ENCODE assay signal across 1 cellular context in genomic region chr4:139083533-139084424, GRCh38.
A peak's percentile ranks its signal among the peaks of the same experiment; 100 is the strongest.
TF ChIP-seq lines count a peak whose summit lies in the region.

No MANE protein-coding gene starts in this region.

TF ChIP-seq in HepG2, 621 proteins besides CTCF, POLR2A, EP300 and RAD21 (continued from another document and continues in another):
- TF ChIP-seq RNF219 (CRISPR knock-in tag; IDR thresholded peaks at IDR 0.05) (no peak), MAFG (CRISPR knock-in tag; IDR thresholded peaks at IDR 0.05) (no peak), KMT2B (CRISPR knock-in tag; IDR thresholded peaks at IDR 0.05) (no peak; the same call in none of the 2 replicates), ZNF800 (CRISPR knock-in tag; IDR thresholded peaks at IDR 0.05) (no peak), ZNF577 (CRISPR knock-in tag; IDR thresholded peaks at IDR 0.05; ENCODE audit: borderline replicate concordance, low read depth) (no peak), HNRNPH1 (optimal IDR thresholded peaks at IDR 0.05; ENCODE audit: low read depth, low read length) (no peak), TOE1 (CRISPR knock-in tag; IDR thresholded peaks at IDR 0.05) (no peak), KAT2B (IDR thresholded peaks at IDR 0.05; ENCODE audit: borderline replicate concordance, low read depth, low read length) (no peak), MTA1 (CRISPR knock-in tag; IDR thresholded peaks at IDR 0.05; ENCODE audit: borderline replicate concordance) (peak; percentile 69; the same call in 1 of the 2 replicates), ZNF607 (CRISPR knock-in tag; IDR thresholded peaks at IDR 0.05; ENCODE audit: borderline replicate concordance) (no peak), ZFY (CRISPR knock-in tag; IDR thresholded peaks at IDR 0.05) (peak; percentile 45), GMEB1 (CRISPR knock-in tag; IDR thresholded peaks at IDR 0.05; ENCODE audit: borderline replicate concordance) (peak; percentile 94), TERF1 (CRISPR knock-in tag; IDR thresholded peaks at IDR 0.05) (no peak), TFDP1 (CRISPR knock-in tag; IDR thresholded peaks at IDR 0.05; ENCODE audit: borderline replicate concordance) (peak; percentile 71; the same call in 1 of the 2 replicates), MYNN (CRISPR knock-in tag; IDR thresholded peaks at IDR 0.05; ENCODE audit: low read depth) (no peak), SIX1 (CRISPR knock-in tag; IDR thresholded peaks at IDR 0.05; ENCODE audit: borderline replicate concordance) (no peak), PHF21A (CRISPR knock-in tag; IDR thresholded peaks at IDR 0.05) (peak; percentile 46; the same call in 1 of the 2 replicates), ZSCAN29 (CRISPR knock-in tag; conservative IDR thresholded peaks at IDR 0.05) (peak; percentile 70; the same call in 1 of the 2 replicates), ELF3 (CRISPR knock-in tag; IDR thresholded peaks at IDR 0.05) (peak; percentile 37; the same call in 1 of the 2 replicates), NFRKB (IDR thresholded peaks at IDR 0.05) (no peak), ZNF672 (CRISPR knock-in tag; IDR thresholded peaks at IDR 0.05) (0 out of 2 replicates have a peak, but pooled peaks have one; percentile 46), ZBTB10 (CRISPR knock-in tag; IDR thresholded peaks at IDR 0.05; ENCODE audit: borderline replicate concordance) (peak; percentile 33; the same call in 1 of the 2 replicates), SP4 (CRISPR knock-in tag; IDR thresholded peaks at IDR 0.05) (no peak; the same call in none of the 2 replicates), ZNF446 (CRISPR knock-in tag; IDR thresholded peaks at IDR 0.05) (0 out of 2 replicates have a peak, but pooled peaks have one; percentile 14), HNF1A (IDR thresholded peaks at IDR 0.05; ENCODE audit: low read depth) (no peak; the same call in 1 of the 2 replicates), HNF1A (CRISPR knock-in tag; IDR thresholded peaks at IDR 0.05; ENCODE audit: borderline replicate concordance) (peak; percentile 65; the same call in 1 of the 2 replicates), ZNF280B (CRISPR knock-in tag; IDR thresholded peaks at IDR 0.05; ENCODE audit: borderline replicate concordance) (peak; percentile 16; the same call in 1 of the 2 replicates), ZNF530 (CRISPR knock-in tag; IDR thresholded peaks at IDR 0.05; ENCODE audit: low read depth) (no peak), ZSCAN22 (CRISPR knock-in tag; IDR thresholded peaks at IDR 0.05) (peak; percentile 69; the same call in 1 of the 2 replicates), NR3C1 (CRISPR knock-in tag; IDR thresholded peaks at IDR 0.05) (no peak), TRAFD1 (CRISPR knock-in tag; IDR thresholded peaks at IDR 0.05; ENCODE audit: borderline replicate concordance) (peak; percentile 86; the same call in 1 of the 2 replicates), ZC3H13 (CRISPR knock-in tag; IDR thresholded peaks at IDR 0.05) (peak; percentile 50; the same call in 1 of the 2 replicates), ZNF891 (CRISPR knock-in tag; IDR thresholded peaks at IDR 0.05) (peak; percentile 81), NFIB (CRISPR knock-in tag; IDR thresholded peaks at IDR 0.05; ENCODE audit: borderline replicate concordance) (no peak), ZFAT (CRISPR knock-in tag; conservative IDR thresholded peaks at IDR 0.05) (no peak), ZNF331 (CRISPR knock-in tag; IDR thresholded peaks at IDR 0.05) (peak; percentile 48), RFXANK (CRISPR knock-in tag; IDR thresholded peaks at IDR 0.05) (no peak), CC2D1A (CRISPR knock-in tag; IDR thresholded peaks at IDR 0.05) (no peak; the same call in 1 of the 2 replicates), ZNF883 (CRISPR knock-in tag; IDR thresholded peaks at IDR 0.05; ENCODE audit: not compliant biosample characterization) (no peak), MAF1 (CRISPR knock-in tag; IDR thresholded peaks at IDR 0.05; ENCODE audit: borderline replicate concordance) (peak; percentile 68; the same call in 1 of the 2 replicates), CBFB (CRISPR knock-in tag; IDR thresholded peaks at IDR 0.05) (peak; percentile 88)
